In genomic region chr18:59787998-59788875, GRCh38 we compare ENCODE assay signal across 13 cellular contexts.
DNase-seq lines count a peak whose midpoint lies in the region; ATAC-seq, FAIRE-seq and TF ChIP-seq lines count a peak whose summit lies in the region.
"Had no signal": no experiment of that assay in that cellular context is flagged by ENCODE, and none has a peak within 500 bp of the region (broad histone marks: within the 10 kb centered on the region; RNA-seq: fewer than 3 reads in every experiment).

No MANE protein-coding gene starts in this region.

- CTCF ChIA-PET in SK-N-SH (lab: Yijun Ruan, JAX), result interaction anchor here (1.4 to 2.1 kb wide), 2 partner anchors 16 to 35 kb away, joined by 4 to 9 read pairs; no protein-coding TSS in a partner anchor

- no peaks in the 10 kb centered on the region for H3K36me3 ChIP-seq in SK-N-SH (replicated peaks in 1 of 2; ENCODE audit: control insufficient read depth in 1 of 2, insufficient read depth in 2 of 2, low read length in 1 of 2)
- H3K36me3 ChIP-seq: BE2C had no signal

- no peaks in the 10 kb centered on the region for H4K20me1 ChIP-seq in SK-N-SH (ENCODE audit: insufficient read depth)

- peak; percentile 80 for FAIRE-seq in urothelium cell line (lab: Jason Lieb, UNC)

- peaks cover 12% of the 10 kb centered on the region for H3F3A ChIP-seq in SK-N-SH (replicated peaks; ENCODE audit: insufficient read depth)

- ATAC-seq in right cardiac atrium (peak; percentile 41 to 43), Right ventricle myocardium superior (ENCODE audit: poor library complexity) (no peak), foreskin keratinocyte (peak; percentile 94), HG02885 (IDR thresholded peaks at IDR 0.05; ENCODE audit: poor library complexity, unreplicated experiment) (no peak)
- ATAC-seq: activated naive CD8-positive, alpha-beta T cell treated with anti-CD3 and anti-CD28 coated beads, Interleukin-2, amount 50 U/mL, for 24 hours; Panc1 had no signal

- H3K4me3 ChIP-seq in right cardiac atrium (ENCODE audit: low read length) (no peak overlapping the region), SK-N-SH (ENCODE audit: low read depth in 2 of 2, low read length in 1 of 2) (no peak overlapping the region)

- 36% methylated on average over 13 of the region's 13 CpGs for WGBS in right cardiac atrium
- WGBS in SK-N-SH (ENCODE audit: low lambda C conversion rate), result 46% methylated on average over 13 of the region's 13 CpGs

- H3K9me2 ChIP-seq in SK-N-SH, result no peaks in the 10 kb centered on the region

- no peaks in the 10 kb centered on the region for H3K4me1 ChIP-seq in right cardiac atrium (ENCODE audit: control insufficient read depth, insufficient read depth, low read length)
- peaks cover 1 to 6% of the 10 kb centered on the region in 2 experiments; a peak in 3 of 4 replicates for H3K4me1 ChIP-seq in SK-N-SH (ENCODE audit: control insufficient read depth in 1 of 2, insufficient read depth in 2 of 2, low read depth in 1 of 2, low read length in 1 of 2)
- peaks cover 11% of the 10 kb centered on the region for H3K4me1 ChIP-seq in foreskin keratinocyte
- H3K4me1 ChIP-seq: BE2C had no signal

- intact Hi-C loops in right cardiac atrium (cut with DNase I) (no loop called here), Right ventricle myocardium superior (cut with DNase I) (no loop called here)

- H3K79me2 ChIP-seq in SK-N-SH (ENCODE audit: insufficient read depth), result no peaks in the 10 kb centered on the region

- TF ChIP-seq CTCF in SK-N-SH (IDR thresholded peaks at IDR 0.05) (no peak), foreskin keratinocyte (conservative IDR thresholded peaks at IDR 0.05) (no peak)

- H3K9me3 ChIP-seq in right cardiac atrium (ENCODE audit: control insufficient read depth, low read length) (no peaks in the 10 kb centered on the region), SK-N-SH (no peaks in the 10 kb centered on the region)
- H3K9me3 ChIP-seq: BE2C had no signal

- H3K4me2 ChIP-seq in SK-N-SH, result peak overlapping the region; percentile 25; the same call in 1 of the 2 replicates

- H3K27me3 ChIP-seq in right cardiac atrium (ENCODE audit: control insufficient read depth, insufficient read depth), result no peaks in the 10 kb centered on the region
- H3K27me3 ChIP-seq in SK-N-SH (ENCODE audit: insufficient read depth), result no peaks in the 10 kb centered on the region
- H3K27me3 ChIP-seq in foreskin keratinocyte, result no peaks in the 10 kb centered on the region
- H3K27me3 ChIP-seq: BE2C had no signal

- no peak; a peak in 1 of 4 replicates for TF ChIP-seq EP300 in SK-N-SH (IDR thresholded peaks at IDR 0.05; ENCODE audit: borderline replicate concordance in 1 of 2, low read depth in 1 of 2, low read length in 1 of 2)

- TF ChIP-seq RAD21 in SK-N-SH (IDR thresholded peaks at IDR 0.05; ENCODE audit: low read length), result no peak

- H3K27ac ChIP-seq in right cardiac atrium (ENCODE audit: low read length), result no peak overlapping the region
- H3K27ac ChIP-seq in SK-N-SH (ENCODE audit: low read depth in 2 of 2, low read length in 1 of 2), result peak overlapping the region in 1 of 2 experiments; percentile 83; a peak in 2 of 4 replicates
- no peak overlapping the region for H3K27ac ChIP-seq in foreskin keratinocyte

- H3K9ac ChIP-seq in SK-N-SH, result peak overlapping the region; percentile 55; the same call in 1 of the 2 replicates

- DNase-seq in right cardiac atrium, result no peak
- no peak for DNase-seq in Right ventricle myocardium superior
- no peak for DNase-seq in SK-N-SH
- DNase-seq in foreskin keratinocyte, result peak; percentile 40 to 66
- DNase-seq in urothelium cell line (ENCODE audit: low spot score), result peak; percentile 63
- no peak for DNase-seq in retina
- DNase-seq in stimulated activated CD4-positive, alpha-beta T cell treated with anti-CD3 and anti-CD28 coated beads, Interleukin-4, amount 100 ng/mL, for 24 hours, result no peak
- DNase-seq: activated CD4-positive, alpha-beta T cell treated with anti-CD3 and anti-CD28 coated beads, Interleukin-2, amount 10 ng/mL, durations not matched to agents 24 days and 14 days; activated naive CD8-positive, alpha-beta T cell treated with anti-CD3 and anti-CD28 coated beads, Interleukin-2, amount 50 U/mL, for 24 hours; BE2C; NCI-H1436 treated with DMSO at 0.1 percent for 48 hours had no signal

- peak overlapping the region; percentile 79 for H2AFZ ChIP-seq in SK-N-SH (ENCODE audit: low read depth)

- POLR2A ChIA-PET in SK-N-SH (lab: Yijun Ruan, JAX), result no interaction called here

TF ChIP-seq in SK-N-SH, 30 proteins besides CTCF, POLR2A, EP300 and RAD21 (continues in another document):
- TF ChIP-seq ELF1 (IDR thresholded peaks at IDR 0.05) (no peak), REST (IDR thresholded peaks at IDR 0.05; ENCODE audit: low read depth, low read length) (no peak), TCF12 (IDR thresholded peaks at IDR 0.05) (peak; percentile 61), SMC3 (IDR thresholded peaks at IDR 0.05; ENCODE audit: low read depth, low read length) (no peak), CHD2 (IDR thresholded peaks at IDR 0.05; ENCODE audit: low read length, partially characterized antibody) (no peak), EZH2phosphoT487 (IDR thresholded peaks at IDR 0.05; ENCODE audit: borderline replicate concordance, low read depth) (no peak), YY1 (IDR thresholded peaks at IDR 0.05; ENCODE audit: low read depth) (no peak), TEAD4 (IDR thresholded peaks at IDR 0.05; ENCODE audit: borderline replicate concordance, insufficient read depth) (no peak), POLR2AphosphoS5 (IDR thresholded peaks at IDR 0.05; ENCODE audit: low read depth, low read length) (peak; percentile 30; the same call in 1 of the 2 replicates), JUND (IDR thresholded peaks at IDR 0.05) (peak; percentile 72), ZBTB33 (IDR thresholded peaks at IDR 0.05; ENCODE audit: borderline replicate concordance, low read depth) (no peak), GATA2 (CRISPR knock-in tag; IDR thresholded peaks at IDR 0.05) (no peak), RXRA (IDR thresholded peaks at IDR 0.05; ENCODE audit: borderline replicate concordance, low read depth) (no peak), IRF3 (IDR thresholded peaks at IDR 0.05; ENCODE audit: low read depth, low read length) (no peak), TAF1 (IDR thresholded peaks at IDR 0.05; ENCODE audit: borderline replicate concordance, low read depth, low read length) (no peak), PBX3 (IDR thresholded peaks at IDR 0.05) (peak; percentile 81)

Comparison
In these comparisons a context has a peak if more than half of its experiments do, and no peak if none do; other contexts are left out.
1. ATAC-seq: peak in right cardiac atrium (2 of 2) and foreskin keratinocyte (single experiment); none in Right ventricle myocardium superior (single experiment) and HG02885 (single experiment).
2. DNase-seq: peak in foreskin keratinocyte (2 of 2) and urothelium cell line (single experiment); none in right cardiac atrium (0 of 3), Right ventricle myocardium superior (single experiment), SK-N-SH (single experiment), retina (single experiment) and stimulated activated CD4-positive, alpha-beta T cell treated with anti-CD3 and anti-CD28 coated beads, Interleukin-4, amount 100 ng/mL, for 24 hours (single experiment).